ENCODE assay signal across 10 cellular contexts in genomic region chr10:70693619-70694286, GRCh38. TPM values are rescaled to one million over a fixed set of nuclear protein-coding genes. Genes with fewer than 3 reads are reported as not detected.
DNase-seq lines count a peak whose midpoint lies in the region; ATAC-seq lines count a peak whose summit lies in the region.
"Had no signal": no experiment of that assay in that cellular context is flagged by ENCODE, and none has a peak within 500 bp of the region (broad histone marks: within the 10 kb centered on the region; RNA-seq: fewer than 3 reads in every experiment).

No MANE protein-coding gene starts in this region.

- H3K27me3 ChIP-seq in adipocyte (replicated peaks; ENCODE audit: control insufficient read depth, insufficient read depth, low read length): no peaks in the 10 kb centered on the region

- H3K36me3 ChIP-seq in adipocyte (ENCODE audit: control insufficient read depth, insufficient read depth, low read length, severe bottlenecking): no peaks in the 10 kb centered on the region

- H3K4me1 ChIP-seq in adipocyte (ENCODE audit: control insufficient read depth, insufficient read depth, low read length): peaks cover 31% of the 10 kb centered on the region

- in situ Hi-C loops in KBM-7 (cut with MboI; ENCODE audit: low pct_unique_long_range_greater_than_20kb, low sequenced_read_pairs): no loop called here

- intact Hi-C loops in Right ventricle myocardium superior (cut with DNase I): no loop called here

- ATAC-seq in Right ventricle myocardium superior (ENCODE audit: poor library complexity): peak; percentile 83
- ATAC-seq: CD8-positive, alpha-beta T cell had no signal

- no peaks in the 10 kb centered on the region for H3K9me3 ChIP-seq in adipocyte (ENCODE audit: control insufficient read depth, low read length)

- peak; percentile 98 for DNase-seq in EH (ENCODE audit: low read depth)
- DNase-seq in adipocyte (ENCODE audit: low read depth): peak; percentile 96
- DNase-seq in Right ventricle myocardium superior: peak; percentile 70
- DNase-seq in skeletal muscle cell (ENCODE audit: low read depth): peak; percentile 57
- no peak for DNase-seq in HT-29 (ENCODE audit: low spot score)
- no peak for DNase-seq in KBM-7
- no peak for DNase-seq in activated naive CD4-positive, alpha-beta T cell (lab: John Stamatoyannopoulos, UW)
- no peak for DNase-seq in glomerular visceral epithelial cell (ENCODE audit: extremely low spot score)
- DNase-seq: CD8-positive, alpha-beta T cell; NCI-H69 had no signal

- H3K4me3 ChIP-seq in adipocyte (ENCODE audit: low read length) (peak overlapping the region; percentile 72), skeletal muscle cell (ENCODE audit: low read depth, low read length) (no peak overlapping the region)

- no peak overlapping the region for H3K9ac ChIP-seq in adipocyte (ENCODE audit: low read length)

RNA-seq across cellular contexts. Expression of gene ADAMTS14, which starts 21.4 kb away (rescaled TPM):
- 0.16 TPM for total RNA-seq in Right ventricle myocardium superior
- total RNA-seq in HT-29 (2014; rRNA removed; shearing (Covaris generic)): 0.03 and 0.15 TPM in 2 replicates
- total RNA-seq: CD8-positive, alpha-beta T cell had no signal

Comparison
In these comparisons a context has a peak if more than half of its experiments do, and no peak if none do; other contexts are left out.
1. DNase-seq: peak in EH (single experiment), adipocyte (single experiment), Right ventricle myocardium superior (single experiment) and skeletal muscle cell (single experiment); none in HT-29 (single experiment), KBM-7 (single experiment), activated naive CD4-positive, alpha-beta T cell (0 of 4) and glomerular visceral epithelial cell (single experiment).